Comparison of ENCODE assay signal across 21 cellular contexts in genomic region chr20:4021905-4022304, GRCh38. TPM values are rescaled to one million over a fixed set of nuclear protein-coding genes. Genes with fewer than 3 reads are reported as not detected.
DNase-seq lines count a peak whose midpoint lies in the region; ATAC-seq, FAIRE-seq and TF ChIP-seq lines count a peak whose summit lies in the region.
"Had no signal": no experiment of that assay in that cellular context is flagged by ENCODE, and none has a peak within 500 bp of the region (broad histone marks: within the 10 kb centered on the region; RNA-seq: fewer than 3 reads in every experiment).

No MANE protein-coding gene starts in this region.

- H3K27ac Mint-ChIP-seq in Caco-2 (ENCODE audit: unreplicated experiment) (peak overlapping the region; percentile 56), nephron (peak overlapping the region in 2 of 3 experiments; percentile 70 to 87)
- no peak overlapping the region for H3K27ac Mint-ChIP-seq in CD8-positive, alpha-beta T cell
- H3K27ac Mint-ChIP-seq: CD4-positive, alpha-beta T cell; stimulated activated memory B cell treated with anti-CD40 and anti-IgM and Interleukin-4, amounts not matched to agents 10 μg/mL and 1 μg/mL and 100 μg/mL, for 72 hours had no signal

- CTCF ChIA-PET in Caco-2 (lab: Charles Lee), result no interaction called here
- CTCF ChIA-PET in CD8-positive, alpha-beta T cell (lab: Charles Lee), result interaction anchor here (0.7 to 1.5 kb wide), 5 partner anchors 22 to 63 kb away, joined by 3 to 6 read pairs (median 3); no protein-coding TSS in a partner anchor

- H3K36me3 ChIP-seq in Caco-2 (ENCODE audit: control insufficient read depth, insufficient read depth, low read length) (no peaks in the 10 kb centered on the region), small intestine (ENCODE audit: control insufficient read depth in 2 of 2, insufficient read depth in 2 of 2, low read length in 2 of 2) (no peaks in the 10 kb centered on the region)
- no peaks in the 10 kb centered on the region for H3K36me3 ChIP-seq in CD8-positive, alpha-beta T cell (ENCODE audit: insufficient read depth, low read length)
- H3K36me3 ChIP-seq: cardiac muscle cell, prostate gland, thoracic aorta had no signal

- no peak overlapping the region for H3K27ac ChIP-seq in small intestine (ENCODE audit: low read depth in 1 of 2, low read length in 1 of 2)
- no peak overlapping the region for H3K27ac ChIP-seq in CD8-positive, alpha-beta T cell (ENCODE audit: low read depth, low read length)
- H3K27ac ChIP-seq: cardiac muscle cell, prostate gland had no signal

- no peak overlapping the region for H3K4me3 Mint-ChIP-seq in Caco-2 (ENCODE audit: unreplicated experiment)
- no peak overlapping the region for H3K4me3 Mint-ChIP-seq in nephron
- no peak overlapping the region for H3K4me3 Mint-ChIP-seq in CD8-positive, alpha-beta T cell
- H3K4me3 Mint-ChIP-seq: CD4-positive, alpha-beta T cell; stimulated activated memory B cell treated with anti-CD40 and anti-IgM and Interleukin-4, amounts not matched to agents 10 μg/mL and 1 μg/mL and 100 μg/mL, for 72 hours had no signal

- BruUV-seq in Caco-2 (replicated peaks; lab: Mats Ljungman, UMichigan), result no TSS peak

- no peaks in the 10 kb centered on the region for H3K9me3 ChIP-seq in Caco-2
- no peaks in the 10 kb centered on the region for H3K9me3 ChIP-seq in small intestine (ENCODE audit: control insufficient read depth, low read depth)
- no peaks in the 10 kb centered on the region for H3K9me3 ChIP-seq in CD8-positive, alpha-beta T cell (ENCODE audit: low read length)
- H3K9me3 ChIP-seq: mucosa of descending colon, prostate gland, thoracic aorta had no signal

- H3K4me3 ChIP-seq in Caco-2 (ENCODE audit: low read depth, low read length) (no peak overlapping the region), small intestine (ENCODE audit: low read depth in 1 of 2, low read length in 2 of 2) (no peak overlapping the region)
- no peak overlapping the region for H3K4me3 ChIP-seq in CD8-positive, alpha-beta T cell (ENCODE audit: low read depth, low read length)
- H3K4me3 ChIP-seq: cardiac muscle cell, GM12878, mucosa of descending colon, prostate gland, skin epidermis, thoracic aorta had no signal

- DNase-seq in Caco-2 (no peak), RPMI7951 (ENCODE audit: low read depth) (peak; percentile 45), fibroblast of peridontal ligament (ENCODE audit: extremely low read depth) (peak; percentile 62), COLO829 (ENCODE audit: low spot score) (no peak), small intestine (no peak), NCI-H2107 treated with DMSO at 0.1 percent for 48 hours (lab: John Stamatoyannopoulos, UW; ENCODE audit: unreplicated experiment) (no peak)
- DNase-seq in CD8-positive, alpha-beta T cell, result no peak
- DNase-seq: activated CD8-positive, alpha-beta memory T cell treated with anti-CD3 and anti-CD28 coated beads, Interleukin-2, amount 50 U/mL, for 4 hours; activated effector memory CD4-positive, alpha-beta T cell treated with Interleukin-2 at 50 U/mL for 16 hours; GOT3; NCI-H1694 treated with DMSO at 0.1 percent for 48 hours; T-helper 9 cell had no signal

- intact Hi-C loops in Caco-2 (cut with micrococcal nuclease; ENCODE audit: unreplicated experiment), result no loop called here
- intact Hi-C loops in CD8-positive, alpha-beta T cell (cut with DNase I, micrococcal nuclease), result no loop called here

- H3K27me3 ChIP-seq in Caco-2 (replicated peaks; ENCODE audit: control insufficient read depth, insufficient read depth, low read length) (no peaks in the 10 kb centered on the region), small intestine (ENCODE audit: control insufficient read depth in 2 of 2, insufficient read depth in 2 of 2, low read length in 2 of 2) (no peaks in the 10 kb centered on the region)
- H3K27me3 ChIP-seq in CD8-positive, alpha-beta T cell (ENCODE audit: insufficient read depth, low read length), result no peaks in the 10 kb centered on the region
- H3K27me3 ChIP-seq: cardiac muscle cell had no signal

- 83 to 90% (median 87%) methylated on average over 2 of the region's 2 CpGs for WGBS in small intestine, 3 donors

- H3K4me1 ChIP-seq in Caco-2 (peaks cover 20% of the 10 kb centered on the region), small intestine (ENCODE audit: control insufficient read depth in 2 of 2, insufficient read depth in 1 of 2, low read depth in 1 of 2, low read length in 1 of 2) (peaks cover 0 to 8% of the 10 kb centered on the region in 2 donors)
- H3K4me1 ChIP-seq in CD8-positive, alpha-beta T cell (ENCODE audit: insufficient read depth, low read length), result peaks cover 3% of the 10 kb centered on the region
- H3K4me1 ChIP-seq: prostate gland had no signal

- no peak for ATAC-seq in CD8-positive, alpha-beta T cell
- ATAC-seq: GM12878; stimulated activated memory B cell treated with anti-CD40 and anti-IgM and Interleukin-4, amounts not matched to agents 10 μg/mL and 1 μg/mL and 100 μg/mL, for 72 hours had no signal

- no peak for FAIRE-seq in small intestine (lab: Jason Lieb, UNC)
- FAIRE-seq: GM12878 had no signal

- H3K4me1 Mint-ChIP-seq in Caco-2 (ENCODE audit: low read depth, unreplicated experiment) (peaks cover 15% of the 10 kb centered on the region), nephron (peaks cover 42% of the 10 kb centered on the region)
- H3K4me1 Mint-ChIP-seq in CD8-positive, alpha-beta T cell (ENCODE audit: low read depth), result peaks cover 7% of the 10 kb centered on the region

- peaks cover under 1% of the 10 kb centered on the region for H3K36me3 Mint-ChIP-seq in Caco-2 (ENCODE audit: insufficient read depth, unreplicated experiment)
- H3K36me3 Mint-ChIP-seq in nephron (ENCODE audit: low read depth), result peaks cover 3% of the 10 kb centered on the region
- H3K36me3 Mint-ChIP-seq in CD8-positive, alpha-beta T cell, result no peaks in the 10 kb centered on the region
- H3K36me3 Mint-ChIP-seq: stimulated activated memory B cell treated with anti-CD40 and anti-IgM and Interleukin-4, amounts not matched to agents 10 μg/mL and 1 μg/mL and 100 μg/mL, for 72 hours had no signal

- POLR2A ChIA-PET in Caco-2 (lab: Charles Lee), result no interaction called here
- POLR2A ChIA-PET in CD8-positive, alpha-beta T cell (lab: Charles Lee), result no interaction called here

- H3K27me3 Mint-ChIP-seq in Caco-2 (ENCODE audit: insufficient read depth, unreplicated experiment) (no peaks in the 10 kb centered on the region), nephron (ENCODE audit: low read depth) (peaks cover 18% of the 10 kb centered on the region)
- H3K27me3 Mint-ChIP-seq in CD8-positive, alpha-beta T cell (ENCODE audit: low read depth), result peaks cover 5% of the 10 kb centered on the region
- H3K27me3 Mint-ChIP-seq: CD4-positive, alpha-beta T cell had no signal

- H3K9me3 Mint-ChIP-seq in Caco-2 (ENCODE audit: unreplicated experiment) (peaks cover 15% of the 10 kb centered on the region), nephron (peaks cover 18% of the 10 kb centered on the region)
- H3K9me3 Mint-ChIP-seq in CD8-positive, alpha-beta T cell, result no peaks in the 10 kb centered on the region
- H3K9me3 Mint-ChIP-seq: CD4-positive, alpha-beta T cell had no signal

- TF ChIP-seq CTCF in Caco-2 (IDR thresholded peaks at IDR 0.05; ENCODE audit: insufficient read depth in 1 of 2, low read depth in 1 of 2, low read length in 1 of 2, severe bottlenecking in 1 of 2, unreplicated experiment in 1 of 2), result no peak
- TF ChIP-seq CTCF in nephron (IDR thresholded peaks at IDR 0.05; ENCODE audit: unreplicated experiment in 3 of 3), result no peak
- TF ChIP-seq CTCF in CD8-positive, alpha-beta T cell (IDR thresholded peaks at IDR 0.05), result no peak

RNA-seq across cellular contexts. Expression of gene RNF24, which starts 6.5 kb away (rescaled TPM):
- 9.1 and 12.4 TPM in 2 replicates for total RNA-seq in Caco-2 (2022)
- 25.1 and 26.3 TPM in 2 replicates for total RNA-seq in RPMI7951 (2014; rRNA removed; shearing (Covaris generic))
- polyA plus RNA-seq in small intestine, result 1 to 10 TPM; 1.6 to 3.6 (median 2.0) TPM
- total RNA-seq in CD8-positive, alpha-beta T cell, result 1 to 10 TPM; 5.6 to 7.2 TPM

Comparison
In these comparisons a context has a peak if more than half of its experiments do, and no peak if none do; other contexts are left out.
1. DNase-seq: peak in RPMI7951 (single experiment) and fibroblast of peridontal ligament (single experiment); none in Caco-2 (0 of 2), COLO829 (single experiment), small intestine (single experiment), CD8-positive, alpha-beta T cell (0 of 7) and NCI-H2107 treated with DMSO at 0.1 percent for 48 hours (single experiment).